Comparison of ENCODE assay signal across 19 cellular contexts in the genomic region with DNA sequence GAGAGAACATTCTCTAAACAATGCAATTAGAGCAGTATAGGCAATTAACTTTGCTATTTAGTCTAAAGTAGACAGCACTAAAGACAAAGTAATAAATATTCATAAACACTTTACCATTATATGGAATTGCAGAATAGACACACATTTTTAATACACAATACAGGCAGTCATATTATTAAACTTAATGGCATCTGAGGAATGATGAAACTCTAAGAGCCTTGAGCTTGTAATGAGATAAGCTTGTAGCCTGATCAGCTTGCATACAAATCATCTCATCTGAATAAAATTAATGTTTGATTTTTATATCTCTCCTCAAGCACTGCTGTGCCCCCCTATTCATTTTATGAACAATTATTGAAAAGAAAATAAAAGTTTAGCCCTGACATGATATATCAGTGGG.
DNase-seq lines count a peak whose midpoint lies in the region; ATAC-seq and TF ChIP-seq lines count a peak whose summit lies in the region.
"Had no signal": no experiment of that assay in that cellular context is flagged by ENCODE, and none has a peak within 500 bp of the region (broad histone marks: within the 10 kb centered on the region; RNA-seq: fewer than 3 reads in every experiment).

No MANE protein-coding gene starts in this region.

- H2AFZ ChIP-seq in mammary epithelial cell (ENCODE audit: low read depth, low read length) (no peak overlapping the region), H9 (ENCODE audit: low read length) (no peak overlapping the region)
- H2AFZ ChIP-seq: GM23338 had no signal

- H2BK120ac ChIP-seq in H9 (ENCODE audit: low read depth, low read length, poor library complexity, severe bottlenecking): no peak overlapping the region

- ATAC-seq in HG02884 (IDR thresholded peaks at IDR 0.05; ENCODE audit: unreplicated experiment): no peak
- ATAC-seq: A549, GM23338, HCT116 had no signal

- DNase-seq in mammary epithelial cell (no peak), breast epithelium (ENCODE audit: low spot score in 2 of 2) (no peak), astrocyte of the hippocampus (ENCODE audit: low read depth, low spot score) (peak; percentile 5), fibroblast of pulmonary artery (ENCODE audit: low read depth) (peak; percentile 18), iPS-NIHi11 (ENCODE audit: low spot score) (no peak), H9 (no peak)
- no peak for DNase-seq in effector memory CD4-positive, alpha-beta T cell
- DNase-seq: CD4-positive, alpha-beta memory T cell; DMS153; DMS79; GDM1; HFFc6 had no signal

- no peaks in the 10 kb centered on the region for H3K27me3 ChIP-seq in mammary epithelial cell (ENCODE audit: insufficient read depth, low read length)
- no peaks in the 10 kb centered on the region for H3K27me3 ChIP-seq in breast epithelium
- H3K27me3 ChIP-seq in effector memory CD4-positive, alpha-beta T cell (replicated peaks; ENCODE audit: control insufficient read depth, insufficient read depth, low read length, poor library complexity, severe bottlenecking): no peaks in the 10 kb centered on the region
- no peaks in the 10 kb centered on the region for H3K27me3 ChIP-seq in H9 (ENCODE audit: insufficient read depth, low read length)
- H3K27me3 ChIP-seq: BLaER1 had no signal

- H3K27ac ChIP-seq in mammary epithelial cell (ENCODE audit: insufficient read depth, low read depth, low read length) (no peak overlapping the region), breast epithelium (no peak overlapping the region), H9 (ENCODE audit: insufficient read length, low read depth, low read length) (no peak overlapping the region)
- H3K27ac ChIP-seq in effector memory CD4-positive, alpha-beta T cell (ENCODE audit: insufficient read depth, low read length, poor library complexity, severe bottlenecking): no peak overlapping the region
- H3K27ac ChIP-seq: 22Rv1, A549, BLaER1 had no signal

- H2BK12ac ChIP-seq in H9 (ENCODE audit: insufficient read length, low read depth, low read length): no peak overlapping the region

- H4K91ac ChIP-seq in H9 (ENCODE audit: insufficient read length, low read depth, low read length): no peak overlapping the region

- no peak overlapping the region for H3T11ph ChIP-seq in H9 (ENCODE audit: low read length)

- H3K36me3 Mint-ChIP-seq in H9 (ENCODE audit: insufficient read depth in 1 of 3, low read depth in 3 of 3): peaks cover 0 to 11% (median 3%) of the 10 kb centered on the region in 3 experiments; a peak in 3 of 7 replicates
- H3K36me3 Mint-ChIP-seq: CD14-positive monocyte; CD4-positive, alpha-beta memory T cell had no signal

- no TSS peak for BruUV-seq in mammary epithelial cell (replicated peaks; lab: Mats Ljungman, UMichigan)

- no peaks in the 10 kb centered on the region for H3K9me3 ChIP-seq in mammary epithelial cell (replicated peaks; ENCODE audit: insufficient read depth, low read length)
- no peaks in the 10 kb centered on the region for H3K9me3 ChIP-seq in breast epithelium
- H3K9me3 ChIP-seq in effector memory CD4-positive, alpha-beta T cell (ENCODE audit: control insufficient read depth, low read length): no peaks in the 10 kb centered on the region
- H3K9me3 ChIP-seq in H9 (ENCODE audit: control insufficient read depth, low read depth, low read length): no peaks in the 10 kb centered on the region
- H3K9me3 ChIP-seq: A549, BLaER1 had no signal

- no peak overlapping the region for H4K8ac ChIP-seq in H9 (replicated peaks; ENCODE audit: insufficient read length, low read depth, low read length)

- no peak for TF ChIP-seq CTCF in mammary epithelial cell (conservative IDR thresholded peaks at IDR 0.05 in 1 of 2, IDR thresholded peaks at IDR 0.05 in 1 of 2; ENCODE audit: extremely low read depth in 1 of 2, insufficient read depth in 1 of 2, low read depth in 1 of 2, low read length in 2 of 2)
- TF ChIP-seq CTCF in breast epithelium (IDR thresholded peaks at IDR 0.05): no peak
- TF ChIP-seq CTCF in fibroblast of pulmonary artery (IDR thresholded peaks at IDR 0.05; ENCODE audit: low read length, missing control alignments): no peak
- TF ChIP-seq CTCF in H9 (conservative IDR thresholded peaks at IDR 0.05): no peak

- intact Hi-C loops in mammary epithelial cell (cut with micrococcal nuclease): no loop called here
- intact Hi-C loops in breast epithelium (cut with DNase I; ENCODE audit: low total_unique reads): no loop called here

- no peak overlapping the region for H2BK5ac ChIP-seq in H9 (ENCODE audit: insufficient read length, low read length)

- no peak overlapping the region for H3K4me3 Mint-ChIP-seq in H9
- H3K4me3 Mint-ChIP-seq: CD14-positive monocyte; CD4-positive, alpha-beta memory T cell; GM23338; HFFc6 had no signal

- no peaks in the 10 kb centered on the region for H4K20me1 ChIP-seq in mammary epithelial cell (ENCODE audit: insufficient read depth, low read length)
- H4K20me1 ChIP-seq in H9 (ENCODE audit: control insufficient read depth, insufficient read depth, insufficient read length): no peaks in the 10 kb centered on the region
- H4K20me1 ChIP-seq: BLaER1 had no signal

- H3K4me2 ChIP-seq in mammary epithelial cell (ENCODE audit: insufficient read depth, low read depth, low read length) (peak overlapping the region; percentile 25), H9 (ENCODE audit: insufficient read depth, insufficient read length, low read length) (no peak overlapping the region)
- H3K4me2 ChIP-seq: A549, BLaER1, GM23338 had no signal

- no peak overlapping the region for H3K23ac ChIP-seq in H9 (ENCODE audit: insufficient read length, low read depth, low read length)

- no peak overlapping the region for H2BK20ac ChIP-seq in H9 (ENCODE audit: low read depth, low read length, poor library complexity, severe bottlenecking)

- H4K5ac ChIP-seq in H9 (ENCODE audit: insufficient read length, low read depth, low read length): no peak overlapping the region

- no peaks in the 10 kb centered on the region for H3K79me1 ChIP-seq in H9 (ENCODE audit: insufficient read depth, low read depth, low read length, poor library complexity, severe bottlenecking)

- H3K4me1 Mint-ChIP-seq in H9: peaks cover 15% of the 10 kb centered on the region in 2 experiments
- H3K4me1 Mint-ChIP-seq: CD14-positive monocyte; CD4-positive, alpha-beta memory T cell had no signal

- H3K9me3 Mint-ChIP-seq in H9: no peaks in the 10 kb centered on the region
- H3K9me3 Mint-ChIP-seq: GM23338 had no signal

- no peaks in the 10 kb centered on the region for H3K79me2 ChIP-seq in mammary epithelial cell (ENCODE audit: insufficient read depth, low read length)
- H3K79me2 ChIP-seq in H9 (ENCODE audit: insufficient read depth, low read length): no peaks in the 10 kb centered on the region

- H3K14ac ChIP-seq in H9 (ENCODE audit: insufficient read depth, low read length): no peak overlapping the region

- H2AK5ac ChIP-seq in H9 (ENCODE audit: insufficient read length, low read length): no peak overlapping the region

- H3K23me2 ChIP-seq in H9 (ENCODE audit: insufficient read length, low read depth, low read length, poor library complexity, severe bottlenecking): no peaks in the 10 kb centered on the region

- no peak overlapping the region for H2BK15ac ChIP-seq in H9 (ENCODE audit: low read depth, low read length)

- H3K4me3 ChIP-seq in mammary epithelial cell (replicated peaks in 1 of 3; ENCODE audit: insufficient read depth in 1 of 3, low read depth in 2 of 3, low read length in 3 of 3) (no peak overlapping the region), breast epithelium (no peak overlapping the region), fibroblast of pulmonary artery (replicated peaks; ENCODE audit: low read depth, low read length) (no peak overlapping the region)
- H3K4me3 ChIP-seq in effector memory CD4-positive, alpha-beta T cell (ENCODE audit: insufficient read depth, low read depth, low read length, poor library complexity, severe bottlenecking): no peak overlapping the region
- H3K4me3 ChIP-seq: A549, BLaER1, GM23338 had no signal

- CTCF ChIA-PET in mammary epithelial cell (lab: Charles Lee; ENCODE audit: low non-redundant PET): no interaction called here

- dilution Hi-C loops in mammary epithelial cell (cut with HindIII; ENCODE audit: low sequenced_read_pairs): no loop called here

- no peak overlapping the region for H3K56ac ChIP-seq in H9 (ENCODE audit: insufficient read length, low read depth, low read length)

- H3K4me1 ChIP-seq in mammary epithelial cell (ENCODE audit: insufficient read depth, low read length) (peaks cover 6% of the 10 kb centered on the region), breast epithelium (no peaks in the 10 kb centered on the region), H9 (ENCODE audit: insufficient read depth, low read length) (0 out of 2 replicates have a peak, but pooled peaks cover 3% of the 10 kb centered on the region)
- no peaks in the 10 kb centered on the region for H3K4me1 ChIP-seq in effector memory CD4-positive, alpha-beta T cell (ENCODE audit: control insufficient read depth, insufficient read depth, low read length, poor library complexity, severe bottlenecking)
- H3K4me1 ChIP-seq: A549 had no signal

- H3K4ac ChIP-seq in H9 (ENCODE audit: low read depth, low read length): no peak overlapping the region

- no peak overlapping the region for H3K18ac ChIP-seq in H9 (ENCODE audit: insufficient read length, low read depth, low read length)

- H3K36me3 ChIP-seq in mammary epithelial cell (ENCODE audit: insufficient read depth, low read length): no peaks in the 10 kb centered on the region
- no peaks in the 10 kb centered on the region for H3K36me3 ChIP-seq in breast epithelium
- H3K36me3 ChIP-seq in effector memory CD4-positive, alpha-beta T cell (ENCODE audit: control insufficient read depth, insufficient read depth, low read length): no peaks in the 10 kb centered on the region
- H3K36me3 ChIP-seq: BLaER1 had no signal

- no peak overlapping the region for H3K27ac Mint-ChIP-seq in H9
- H3K27ac Mint-ChIP-seq: CD14-positive monocyte; CD4-positive, alpha-beta memory T cell; GM23338; HFFc6 had no signal

- H3K9ac ChIP-seq in mammary epithelial cell (ENCODE audit: insufficient read depth, low read length): no peak overlapping the region
- no peak overlapping the region for H3K9ac ChIP-seq in H9 (ENCODE audit: extremely low read depth, insufficient read length, low read length)
- H3K9ac ChIP-seq: BLaER1 had no signal

- in situ Hi-C loops in mammary epithelial cell (cut with MboI; ENCODE audit: low sequenced_read_pairs in 2 of 2): no loop called here

- no peak for TF ChIP-seq POLR2A in breast epithelium (IDR thresholded peaks at IDR 0.05)

- no peaks in the 10 kb centered on the region for H3K27me3 Mint-ChIP-seq in H9 (ENCODE audit: low read depth)
- H3K27me3 Mint-ChIP-seq: CD4-positive, alpha-beta memory T cell had no signal

Comparison
In these comparisons a context has a peak if more than half of its experiments do, and no peak if none do; other contexts are left out.
1. DNase-seq: peak in astrocyte of the hippocampus (single experiment) and fibroblast of pulmonary artery (single experiment); none in mammary epithelial cell (single experiment), breast epithelium (0 of 2), iPS-NIHi11 (single experiment), effector memory CD4-positive, alpha-beta T cell (0 of 3) and H9 (single experiment).